Comparison of ENCODE assay signal across 8 cellular contexts in the genomic region with DNA sequence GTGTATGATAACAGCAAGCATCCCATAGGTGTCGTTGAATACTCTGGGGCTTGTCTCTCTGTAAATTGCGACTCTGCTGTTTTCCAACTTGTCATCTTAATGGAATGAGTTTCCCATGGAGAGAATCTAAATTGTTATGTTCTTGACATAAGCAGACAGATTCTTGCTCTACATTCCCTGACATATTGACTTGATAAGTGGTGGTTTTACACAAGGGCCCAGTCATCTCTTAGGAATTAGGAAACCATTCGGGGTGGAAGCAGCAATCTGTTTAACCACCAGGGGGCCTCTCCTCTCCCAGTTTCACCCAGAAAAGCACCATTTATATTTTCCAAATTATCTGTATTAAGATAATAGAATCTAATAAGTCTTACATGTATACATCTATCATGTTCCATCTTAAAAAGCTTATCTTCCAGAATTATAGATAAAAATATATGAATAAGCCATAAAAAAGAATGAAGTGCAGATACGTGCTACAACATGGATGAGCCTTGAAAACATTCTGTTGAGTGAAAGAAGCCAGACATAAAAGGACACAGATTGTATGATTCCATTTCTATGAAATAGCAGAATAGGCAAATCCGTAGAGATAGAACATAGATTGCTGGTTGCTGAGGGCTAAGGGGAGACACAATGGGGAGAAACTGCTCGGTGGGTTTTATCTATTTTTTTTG. TPM values are rescaled to one million over a fixed set of nuclear protein-coding genes. Genes with fewer than 3 reads are reported as not detected.
A peak's percentile ranks its signal among the peaks of the same experiment; 100 is the strongest.
DNase-seq lines count a peak whose midpoint lies in the region; ATAC-seq, FAIRE-seq and TF ChIP-seq lines count a peak whose summit lies in the region.

No MANE protein-coding gene starts in this region.

- no peak overlapping the region for H3K4me2 ChIP-seq in K562 (ENCODE audit: insufficient read depth, low read length)
- H3K4me2 ChIP-seq in keratinocyte (ENCODE audit: control insufficient read depth, extremely low read depth, insufficient read depth, low read depth, low read length) = peak overlapping the region; percentile 69

- 83% methylated on average over 6 of the region's 6 CpGs for WGBS in K562 (ENCODE audit: insufficient coverage, low coverage, missing lambda C conversion rate)
- WGBS in testis, 2 donors = 70 to 75% methylated on average over 6 of the region's 6 CpGs

- intact Hi-C loops in K562 (cut with micrococcal nuclease) = loop anchor here (1.0 kb wide), 1 partner anchor 332 kb away; no protein-coding TSS in a partner anchor
- intact Hi-C loops in testis (cut with DNase I; ENCODE audit: low total_unique reads) = loop anchor here (5.0 kb wide), 1 partner anchor 335 kb away; no protein-coding TSS in a partner anchor

- H4K20me1 ChIP-seq in K562 (replicated peaks; ENCODE audit: control insufficient read depth, insufficient read depth, low read length) (peaks cover 10% of the 10 kb centered on the region; the same call in 1 of the 2 replicates), keratinocyte (ENCODE audit: control insufficient read depth, extremely low read depth, insufficient read depth, low read length) (peaks cover 10% of the 10 kb centered on the region)

- POLR2A ChIA-PET in K562 (lab: Yijun Ruan, JAX) = no interaction called here

- no peak overlapping the region for H3K9ac ChIP-seq in K562 (ENCODE audit: insufficient read depth in 1 of 2, low read depth in 2 of 2, low read length in 2 of 2)
- H3K9ac ChIP-seq in keratinocyte (ENCODE audit: control insufficient read depth, extremely low read depth, insufficient read depth, low read length) = no peak overlapping the region

- H3K36me3 ChIP-seq in K562 (ENCODE audit: control insufficient read depth, insufficient read depth, low read length) = peaks cover 98% of the 10 kb centered on the region
- peaks cover 31 to 41% of the 10 kb centered on the region in 2 experiments for H3K36me3 ChIP-seq in keratinocyte (ENCODE audit: control insufficient read depth in 2 of 2, extremely low read depth in 1 of 2, insufficient read depth in 2 of 2, low read length in 2 of 2)
- H3K36me3 ChIP-seq in testis (ENCODE audit: low read depth, missing control alignments) = no peaks in the 10 kb centered on the region

- no TSS peak for BruUV-seq in K562 (replicated peaks; lab: Mats Ljungman, UMichigan)

- peaks cover 28% of the 10 kb centered on the region for H3K79me2 ChIP-seq in K562 (ENCODE audit: control insufficient read depth, insufficient read depth, low read length)
- H3K79me2 ChIP-seq in keratinocyte (ENCODE audit: control insufficient read depth, insufficient read depth, low read length) = peaks cover 33% of the 10 kb centered on the region

- H2AFZ ChIP-seq in K562 (ENCODE audit: low read depth, low read length) (no peak overlapping the region), keratinocyte (ENCODE audit: control insufficient read depth, low read length) (no peak overlapping the region)

- DNase-seq in AG09309 (ENCODE audit: low read depth) (peak; percentile 95), NCI-H446 (lab: John Stamatoyannopoulos, UW) (peak; percentile 17 to 49), K562 (ENCODE audit: extremely low read depth in 1 of 4, low spot score in 3 of 4) (peak; percentile 48 to 59 (median 56)), keratinocyte (ENCODE audit: low read depth, low spot score) (peak; percentile 86), testis (peak; percentile 57)

- FAIRE-seq in K562 (lab: Jason Lieb, UNC) (peak; percentile 35), keratinocyte (lab: Jason Lieb, UNC) (peak; percentile 84)

- TF ChIP-seq POLR2A in K562 (conservative IDR thresholded peaks at IDR 0.05) (no peak), testis (IDR thresholded peaks at IDR 0.05) (no peak)

- no peak overlapping the region for H3K27ac ChIP-seq in K562 (ENCODE audit: extremely low read depth, low read depth, low read length)
- peak overlapping the region; percentile 59 for H3K27ac ChIP-seq in keratinocyte (ENCODE audit: control insufficient read depth, insufficient read depth, low read length)
- H3K27ac ChIP-seq in testis = peak overlapping the region in 1 of 2 donors; percentile 33

- no peak for TF ChIP-seq EP300 in K562 (IDR thresholded peaks at IDR 0.05; ENCODE audit: low read length)

- peak; percentile 81 for TF ChIP-seq CTCF in AG09309 (IDR thresholded peaks at IDR 0.05; ENCODE audit: control insufficient read depth, insufficient read depth, low read depth, low read length, missing control alignments)
- TF ChIP-seq CTCF in GM12875 (IDR thresholded peaks at IDR 0.05; ENCODE audit: borderline replicate concordance, insufficient read depth, low read depth, low read length) = peak; percentile 58; the same call in 1 of the 2 replicates
- peak; percentile 52 to 71 (median 71) for TF ChIP-seq CTCF in K562 (IDR thresholded peaks at IDR 0.05 in 2 of 3, conservative IDR thresholded peaks at IDR 0.05 in 1 of 3; ENCODE audit: insufficient read depth in 2 of 3, low read depth in 1 of 3, low read length in 3 of 3)
- TF ChIP-seq CTCF in keratinocyte (optimal IDR thresholded peaks at IDR 0.05 in 1 of 3, IDR thresholded peaks at IDR 0.05 in 1 of 3, conservative IDR thresholded peaks at IDR 0.05 in 1 of 3; ENCODE audit: extremely low read depth in 1 of 3, insufficient read depth in 2 of 3, low read length in 3 of 3) = peak; percentile 62 to 91 (median 72)
- peak; percentile 49 to 81 (median 67) for TF ChIP-seq CTCF in testis (IDR thresholded peaks at IDR 0.05)

- H3K9me1 ChIP-seq in K562 (ENCODE audit: control insufficient read depth, insufficient read depth, low read length) (no peaks in the 10 kb centered on the region), keratinocyte (ENCODE audit: control insufficient read depth, extremely low read depth, insufficient read depth, low read length) (no peaks in the 10 kb centered on the region)

- H3K4me1 ChIP-seq in K562 (replicated peaks in 1 of 2; ENCODE audit: control insufficient read depth in 2 of 2, insufficient read depth in 2 of 2, low read length in 2 of 2) (no peaks in the 10 kb centered on the region), keratinocyte (ENCODE audit: control insufficient read depth, extremely low read depth, insufficient read depth, low read length) (peaks cover 16% of the 10 kb centered on the region), testis (peaks cover 3% of the 10 kb centered on the region)

- dilution Hi-C loops in keratinocyte (cut with MboI; ENCODE audit: extremely low pct_ligation_motif_present, low sequenced_read_pairs) = loop anchor here (5.0 kb wide), 1 partner anchor 55 kb away; no protein-coding TSS in a partner anchor

- TF ChIP-seq RAD21 in K562 (CRISPR knock-in tag; conservative IDR thresholded peaks at IDR 0.05 in 1 of 2, IDR thresholded peaks at IDR 0.05 in 1 of 2) = peak; percentile 44 to 45

- H3K27me3 ChIP-seq in K562 (ENCODE audit: control insufficient read depth in 2 of 2, insufficient read depth in 2 of 2, low read length in 2 of 2) (no peaks in the 10 kb centered on the region), keratinocyte (ENCODE audit: control insufficient read depth, extremely low read depth, insufficient read depth, low read length) (no peaks in the 10 kb centered on the region), testis (no peaks in the 10 kb centered on the region)

- no peak overlapping the region for H3K4me3 ChIP-seq in AG09309 (ENCODE audit: control insufficient read depth, low read depth, low read length)
- no peak overlapping the region for H3K4me3 ChIP-seq in GM12875 (ENCODE audit: low read depth, low read length)
- no peak overlapping the region for H3K4me3 ChIP-seq in K562
- H3K4me3 ChIP-seq in keratinocyte (ENCODE audit: control insufficient read depth in 2 of 3, extremely low read depth in 1 of 3, insufficient read depth in 2 of 3, low read depth in 1 of 3, low read length in 3 of 3) = no peak overlapping the region
- H3K4me3 ChIP-seq in testis = no peak overlapping the region

- CTCF ChIA-PET in K562 (lab: Yijun Ruan, JAX; ENCODE audit: low intra/inter-chr PET ratio) = interaction anchor here (0.5 to 1.9 kb wide), 2 partner anchors 332 to 791 kb away, joined by 3 to 14 read pairs; no protein-coding TSS in a partner anchor

- in situ Hi-C loops in K562 (cut with MboI) = no loop called here

- ATAC-seq in K562 = peak; percentile 82
- ATAC-seq in GM18907 (IDR thresholded peaks at IDR 0.05; ENCODE audit: unreplicated experiment) = no peak
- ATAC-seq in GM21737 (IDR thresholded peaks at IDR 0.05; ENCODE audit: unreplicated experiment) = no peak

- H3K9me3 ChIP-seq in K562 (replicated peaks; ENCODE audit: control insufficient read depth, insufficient read depth, low read depth, low read length) (no peaks in the 10 kb centered on the region), keratinocyte (ENCODE audit: control insufficient read depth, low read depth, low read length) (no peaks in the 10 kb centered on the region), testis (no peaks in the 10 kb centered on the region)

RNA-seq across cellular contexts. Expression of a gene that starts 23.1 kb away (rescaled TPM):
- total RNA-seq in K562 (2011; cell fraction: chromatin; rRNA removed; ENCODE audit: low replicate concordance) = 1.4 and 3.1 TPM in 2 replicates
- 0.92 and 1.3 TPM in 2 replicates for total RNA-seq in K562 (2011; cell fraction: nucleolus; rRNA removed)
- 0.46 and 0.95 TPM in 2 replicates for total RNA-seq in K562 (2011; cell fraction: nucleoplasm; rRNA removed)
- total RNA-seq in K562 (2014; rRNA removed) (0.90 and 1.00 TPM in 2 replicates), K562 (2014; rRNA removed; fragmentation: Illumina TruSeq; extraction: Trizol) (0.67 and 1.1 TPM in 2 replicates), K562 (2015; rRNA removed; fragmentation: Illumina TruSeq; extraction: Trizol) (0.68 and 0.76 TPM in 2 replicates), K562 (2021) (0.78 and 0.85 TPM in 2 replicates), testis (10 to 100 TPM; 36.6 to 43.5 TPM)
- polyA plus RNA-seq in K562 (2011; rRNA removed) (0.50 and 1.0 TPM in 2 replicates), K562 (2014; fragmentation: Illumina TruSeq; extraction: Trizol) (1.1 and 1.5 TPM in 2 replicates), K562 (2014; fragmentation: Nextera tagmentation; extraction: Ambion mirVana) (under 1 TPM; 0.21 to 0.41 TPM), K562 (2014; rRNA removed) (1.2 and 1.5 TPM in 2 replicates), keratinocyte (0.39 to 0.73 TPM (median 0.46 TPM) in 3 replicates), testis (ENCODE audit: insufficient read depth, low read depth, low replicate concordance) (93.8 TPM)
- polyA plus RNA-seq in K562 (2011; cell fraction: cytosol; rRNA removed) = 0.60 and 1.0 TPM in 2 replicates
- 1.1 TPM in 2 replicates for polyA plus RNA-seq in K562 (2011; cell fraction: nucleus; rRNA removed)
- 0.62 and 0.81 TPM in 2 replicates for polyA plus RNA-seq in K562 (2012)
- 1.2 and 1.7 TPM in 2 replicates for polyA minus RNA-seq in K562 (2011; rRNA and poly(A)+ RNA removed)
- 0.86 TPM in 1 of 2 replicates, not detected in the other for polyA minus RNA-seq in K562 (2011; cell fraction: cytosol; rRNA and poly(A)+ RNA removed)
- 0.40 and 2.1 TPM in 2 replicates for polyA minus RNA-seq in K562 (2011; cell fraction: nucleus; rRNA and poly(A)+ RNA removed)
- not detected for polyA plus RNA-seq in keratinocyte (2011; ENCODE audit: low read depth)
- polyA plus RNA-seq in keratinocyte (2011; cell fraction: cytosol; rRNA removed) = 0.12 and 0.52 TPM in 2 replicates
- polyA plus RNA-seq in keratinocyte (2011; cell fraction: nucleus; rRNA removed) = 0.24 and 0.97 TPM in 2 replicates
- 0.19 and 0.20 TPM in 2 replicates for polyA plus RNA-seq in keratinocyte (2012; ENCODE audit: low replicate concordance)
- polyA minus RNA-seq in keratinocyte = 0.26 to 1.0 TPM (median 0.30 TPM) in 3 replicates
- not detected for polyA minus RNA-seq in keratinocyte (2011; cell fraction: cytosol; rRNA and poly(A)+ RNA removed)
- 0.21 and 1.0 TPM in 2 replicates for polyA minus RNA-seq in keratinocyte (2011; cell fraction: nucleus; rRNA and poly(A)+ RNA removed)

RNA-seq across cellular contexts. Expression of a gene that starts 23.3 kb away (rescaled TPM):
- 199 and 338 TPM in 2 replicates for total RNA-seq in K562 (2011; cell fraction: chromatin; rRNA removed; ENCODE audit: low replicate concordance)
- 617 and 635 TPM in 2 replicates for total RNA-seq in K562 (2011; cell fraction: nucleolus; rRNA removed)
- total RNA-seq in K562 (2011; cell fraction: nucleoplasm; rRNA removed) = 415 and 481 TPM in 2 replicates
- total RNA-seq in K562 (2014; rRNA removed) = 168 and 219 TPM in 2 replicates
- total RNA-seq in K562 (2014; rRNA removed; fragmentation: Illumina TruSeq; extraction: Trizol) = 255 and 266 TPM in 2 replicates
- 334 and 390 TPM in 2 replicates for total RNA-seq in K562 (2015; rRNA removed; fragmentation: Illumina TruSeq; extraction: Trizol)
- 235 and 236 TPM in 2 replicates for total RNA-seq in K562 (2021)
- 421 and 458 TPM in 2 replicates for polyA plus RNA-seq in K562 (2011; rRNA removed)
- 436 and 437 TPM in 2 replicates for polyA plus RNA-seq in K562 (2011; cell fraction: cytosol; rRNA removed)
- polyA plus RNA-seq in K562 (2011; cell fraction: nucleus; rRNA removed) = 243 and 268 TPM in 2 replicates
- 288 and 388 TPM in 2 replicates for polyA plus RNA-seq in K562 (2012)
- 325 TPM in 2 replicates for polyA plus RNA-seq in K562 (2014; fragmentation: Illumina TruSeq; extraction: Trizol)
- polyA plus RNA-seq in K562 (2014; fragmentation: Nextera tagmentation; extraction: Ambion mirVana) = 100 to 1,000 TPM; 487 to 548 TPM
- polyA plus RNA-seq in K562 (2014; rRNA removed) = 186 and 201 TPM in 2 replicates
- polyA minus RNA-seq in K562 (2011; rRNA and poly(A)+ RNA removed) = 373 and 436 TPM in 2 replicates
- polyA minus RNA-seq in K562 (2011; cell fraction: cytosol; rRNA and poly(A)+ RNA removed) = 302 and 328 TPM in 2 replicates
- polyA minus RNA-seq in K562 (2011; cell fraction: nucleus; rRNA and poly(A)+ RNA removed) = 75.8 and 117 TPM in 2 replicates
- polyA plus RNA-seq in keratinocyte = 220 to 325 TPM (median 257 TPM) in 3 replicates
- 168 TPM for polyA plus RNA-seq in keratinocyte (2011; ENCODE audit: low read depth)
- 122 and 162 TPM in 2 replicates for polyA plus RNA-seq in keratinocyte (2011; cell fraction: cytosol; rRNA removed)
- polyA plus RNA-seq in keratinocyte (2011; cell fraction: nucleus; rRNA removed) = 306 and 307 TPM in 2 replicates
- polyA plus RNA-seq in keratinocyte (2012; ENCODE audit: low replicate concordance) = 106 and 153 TPM in 2 replicates
- 173 to 338 TPM (median 256 TPM) in 3 replicates for polyA minus RNA-seq in keratinocyte
- polyA minus RNA-seq in keratinocyte (2011; cell fraction: cytosol; rRNA and poly(A)+ RNA removed) = 257 TPM
- polyA minus RNA-seq in keratinocyte (2011; cell fraction: nucleus; rRNA and poly(A)+ RNA removed) = 175 and 214 TPM in 2 replicates
- 100 to 1,000 TPM; 200 to 235 TPM for total RNA-seq in testis
- 284 TPM for polyA plus RNA-seq in testis (ENCODE audit: insufficient read depth, low read depth, low replicate concordance)

RNA-seq across cellular contexts. Expression of a gene that starts 59.2 kb away (rescaled TPM):
- total RNA-seq in K562 (2011; cell fraction: chromatin; rRNA removed; ENCODE audit: low replicate concordance) = not detected in 2 replicates
- total RNA-seq in K562 (2011; cell fraction: nucleolus; rRNA removed) = not detected in 2 replicates
- total RNA-seq in K562 (2011; cell fraction: nucleoplasm; rRNA removed) = not detected in 2 replicates
- total RNA-seq in K562 (2014; rRNA removed) = not detected in 2 replicates
- not detected in 2 replicates for total RNA-seq in K562 (2014; rRNA removed; fragmentation: Illumina TruSeq; extraction: Trizol)
- total RNA-seq in K562 (2015; rRNA removed; fragmentation: Illumina TruSeq; extraction: Trizol) = not detected in 2 replicates
- not detected in 2 replicates for total RNA-seq in K562 (2021)
- polyA plus RNA-seq in K562 (2011; rRNA removed) = not detected in 2 replicates
- not detected in 2 replicates for polyA plus RNA-seq in K562 (2011; cell fraction: cytosol; rRNA removed)
- not detected in 2 replicates for polyA plus RNA-seq in K562 (2011; cell fraction: nucleus; rRNA removed)
- not detected in 2 replicates for polyA plus RNA-seq in K562 (2012)
- not detected in 2 replicates for polyA plus RNA-seq in K562 (2014; fragmentation: Illumina TruSeq; extraction: Trizol)
- polyA plus RNA-seq in K562 (2014; fragmentation: Nextera tagmentation; extraction: Ambion mirVana) = not detected
- polyA plus RNA-seq in K562 (2014; rRNA removed) = not detected in 2 replicates
- polyA minus RNA-seq in K562 (2011; rRNA and poly(A)+ RNA removed) = not detected in 2 replicates
- not detected in 2 replicates for polyA minus RNA-seq in K562 (2011; cell fraction: cytosol; rRNA and poly(A)+ RNA removed)
- polyA minus RNA-seq in K562 (2011; cell fraction: nucleus; rRNA and poly(A)+ RNA removed) = not detected in 2 replicates
- polyA plus RNA-seq in keratinocyte = not detected in 3 replicates
- polyA plus RNA-seq in keratinocyte (2011; ENCODE audit: low read depth) = not detected
- not detected in 2 replicates for polyA plus RNA-seq in keratinocyte (2011; cell fraction: cytosol; rRNA removed)
- not detected in 2 replicates for polyA plus RNA-seq in keratinocyte (2011; cell fraction: nucleus; rRNA removed)
- polyA plus RNA-seq in keratinocyte (2012; ENCODE audit: low replicate concordance) = not detected in 2 replicates
- not detected in 3 replicates for polyA minus RNA-seq in keratinocyte
- polyA minus RNA-seq in keratinocyte (2011; cell fraction: cytosol; rRNA and poly(A)+ RNA removed) = not detected
- polyA minus RNA-seq in keratinocyte (2011; cell fraction: nucleus; rRNA and poly(A)+ RNA removed) = not detected in 2 replicates
- not detected for total RNA-seq in testis
- not detected for polyA plus RNA-seq in testis (ENCODE audit: insufficient read depth, low read depth, low replicate concordance)

Comparison
In these comparisons a context has a peak if more than half of its experiments do, and no peak if none do; other contexts are left out.
1. DNase-seq: peak in every context shown above with its lines; median percentile 95 in AG09309; 86 in keratinocyte; 57 in testis; 56 in K562; 33 in NCI-H446.
2. RNA of a gene that starts 23.1 kb away (polyA plus RNA-seq): 93.8 TPM in testis (single experiment); 0.21 to 1.5 TPM in K562 and 0.12 to 0.97 TPM in keratinocyte; every median in the first group is over 10 times any median in the second.
3. Peak in every context shown above with its lines, with median percentiles within 50 percentile points of each other: CTCF ChIP-seq.